9 cellular contexts compared by ENCODE assay signal in the genomic region with DNA sequence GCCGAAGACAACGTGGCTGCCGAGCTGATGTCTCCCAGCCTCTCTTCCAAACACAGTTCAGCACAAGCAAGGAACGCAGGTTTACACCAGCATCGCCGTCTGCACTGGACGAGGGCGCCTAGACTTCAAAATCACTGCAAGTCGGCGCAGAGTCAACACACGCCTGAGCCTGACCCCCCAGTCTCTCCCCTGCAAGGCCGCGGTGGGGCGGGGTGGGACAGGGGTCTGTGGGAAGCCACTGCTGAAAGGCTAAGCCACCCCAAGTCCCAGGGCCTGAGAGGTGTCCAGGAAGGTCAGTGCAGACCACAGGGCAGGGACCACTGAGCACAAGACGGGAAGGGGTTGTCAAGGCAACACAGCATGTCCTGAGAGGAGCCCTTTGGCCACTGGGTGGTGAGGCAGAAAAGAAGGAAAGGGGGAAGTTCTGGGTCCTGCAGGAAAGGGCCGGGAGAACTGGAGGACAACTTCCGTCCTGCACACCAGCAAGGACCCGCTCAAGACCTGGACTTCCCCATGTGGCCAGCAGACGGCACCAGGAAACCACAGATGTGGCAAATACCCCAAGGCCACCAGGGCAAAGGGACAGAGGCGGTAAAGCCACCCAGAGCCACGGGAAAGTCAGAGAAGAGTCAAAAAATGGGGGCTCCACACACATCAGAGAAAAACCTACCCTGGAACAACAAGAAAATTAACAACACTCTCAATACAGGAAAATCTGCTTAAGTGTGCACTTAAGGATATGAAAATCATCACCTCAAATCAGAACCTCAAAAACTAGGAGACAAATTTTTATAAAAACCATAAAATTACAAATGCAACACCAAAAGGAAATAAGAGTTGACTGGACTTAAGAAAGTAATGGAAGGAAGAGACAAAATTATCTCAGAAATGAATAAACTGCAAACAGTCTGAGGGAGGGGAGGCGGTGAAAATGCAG.
DNase-seq lines count a peak whose midpoint lies in the region; ATAC-seq and TF ChIP-seq lines count a peak whose summit lies in the region.
"Had no signal": no experiment of that assay in that cellular context is flagged by ENCODE, and none has a peak within 500 bp of the region (broad histone marks: within the 10 kb centered on the region; RNA-seq: fewer than 3 reads in every experiment).

No MANE protein-coding gene starts in this region.

- peak; percentile 39 for DNase-seq in ELF-1 (ENCODE audit: low read depth, low spot score)
- peak; percentile 50 for DNase-seq in brain microvascular endothelial cell
- DNase-seq in lung microvascular endothelial cell (ENCODE audit: low read depth in 2 of 2) = peak; percentile 47 to 48
- DNase-seq in effector CD4-positive, alpha-beta T cell = no peak
- DNase-seq in activated CD4-positive, alpha-beta T cell treated with anti-CD3 and anti-CD28 coated beads for 48 hours = no peak

- H3K36me3 ChIP-seq in Loucy (ENCODE audit: insufficient read depth, low read length) (peaks cover 33% of the 10 kb centered on the region; the same call in 1 of the 2 replicates), brain microvascular endothelial cell (replicated peaks) (no peaks in the 10 kb centered on the region)

- in situ Hi-C loops in brain microvascular endothelial cell (cut with HindIII; ENCODE audit: low pct_ligation_motif_present, low sequenced_read_pairs) = no loop called here

- H3K79me2 ChIP-seq in Loucy (ENCODE audit: insufficient read depth, low read length) = no peaks in the 10 kb centered on the region; the same call in 1 of the 2 replicates

- no peak overlapping the region for H3K9ac ChIP-seq in Loucy (ENCODE audit: low read depth, low read length, poor library complexity, severe bottlenecking)

- no peaks in the 10 kb centered on the region for H3K27me3 ChIP-seq in Loucy (ENCODE audit: insufficient read depth, low read length, poor library complexity, severe bottlenecking)
- no peaks in the 10 kb centered on the region for H3K27me3 ChIP-seq in brain microvascular endothelial cell (replicated peaks)
- H3K27me3 ChIP-seq: SJCRH30 had no signal

- H3K9me2 ChIP-seq in Loucy (replicated peaks; ENCODE audit: low read depth, low read length) = no peaks in the 10 kb centered on the region

- no peak overlapping the region for H3K27ac ChIP-seq in brain microvascular endothelial cell
- H3K27ac ChIP-seq: SJCRH30 had no signal

- H4K20me1 ChIP-seq in Loucy (ENCODE audit: insufficient read depth, low read length, poor library complexity, severe bottlenecking) = peaks cover 7% of the 10 kb centered on the region

- no peak overlapping the region for H2AFZ ChIP-seq in Loucy (ENCODE audit: low read length)

- no peak overlapping the region for H3K4me2 ChIP-seq in Loucy (ENCODE audit: low read depth, low read length, poor library complexity, severe bottlenecking)

- ATAC-seq in HG03108 (IDR thresholded peaks at IDR 0.05; ENCODE audit: unreplicated experiment) (no peak), GM21447 (IDR thresholded peaks at IDR 0.05; ENCODE audit: unreplicated experiment) (no peak)

- no peak overlapping the region for H3K4me3 ChIP-seq in Loucy (ENCODE audit: low read length, poor library complexity, severe bottlenecking)
- no peak overlapping the region for H3K4me3 ChIP-seq in brain microvascular endothelial cell (ENCODE audit: low read depth, low read length)
- H3K4me3 ChIP-seq: SJCRH30 had no signal

- no peaks in the 10 kb centered on the region; the same call in 1 of the 2 replicates for H3F3A ChIP-seq in Loucy (ENCODE audit: low read depth)

- peaks cover 4% of the 10 kb centered on the region; the same call in 1 of the 2 replicates for H3K9me3 ChIP-seq in Loucy (ENCODE audit: insufficient read depth, low read depth, low read length)
- H3K9me3 ChIP-seq: SJCRH30 had no signal

- TF ChIP-seq CTCF in Loucy (conservative IDR thresholded peaks at IDR 0.05; ENCODE audit: low read length) (peak; percentile 35), brain microvascular endothelial cell (IDR thresholded peaks at IDR 0.05; ENCODE audit: low read depth, low read length, missing control alignments) (peak; percentile 89)

- no peaks in the 10 kb centered on the region for H3K4me1 ChIP-seq in Loucy (ENCODE audit: insufficient read depth, low read length, poor library complexity, severe bottlenecking)
- H3K4me1 ChIP-seq: SJCRH30 had no signal

Comparison
In these comparisons a context has a peak if more than half of its experiments do, and no peak if none do; other contexts are left out.
1. DNase-seq: peak in ELF-1 (single experiment), brain microvascular endothelial cell (single experiment) and lung microvascular endothelial cell (2 of 2); none in effector CD4-positive, alpha-beta T cell (single experiment) and activated CD4-positive, alpha-beta T cell treated with anti-CD3 and anti-CD28 coated beads for 48 hours (single experiment).